In the genomic region with DNA sequence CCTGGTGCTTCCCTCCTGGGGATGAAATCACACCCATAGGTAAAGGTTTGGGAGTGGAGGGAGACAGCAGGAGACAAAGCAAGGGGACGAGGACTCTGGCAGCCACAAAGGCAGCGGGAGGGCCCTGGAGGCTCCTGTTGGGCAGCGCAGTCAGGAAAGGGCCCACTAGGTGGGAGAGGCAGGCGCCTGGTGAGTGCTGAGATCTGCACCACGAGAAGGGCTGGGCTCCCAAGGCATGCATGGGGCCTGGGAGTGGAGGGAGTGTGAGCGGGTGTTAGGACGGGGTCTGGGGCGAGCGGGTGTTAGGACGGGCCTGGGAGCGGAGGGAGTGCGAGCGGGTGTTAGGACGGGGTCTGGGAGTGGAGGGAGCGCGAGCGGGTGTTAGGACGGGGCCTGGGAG, we compare ENCODE assay signal across 19 cellular contexts.
"Had no signal": no experiment of that assay in that cellular context is flagged by ENCODE, and none has a peak within 500 bp of the region (broad histone marks: within the 10 kb centered on the region; RNA-seq: fewer than 3 reads in every experiment).

No MANE protein-coding gene starts in this region.

- H3K4me3 ChIP-seq: cardiac muscle cell, colonic mucosa, heart left ventricle, lower lobe of right lung, right atrium auricular region, transverse colon had no signal

- DNase-seq: activated CD4-positive, alpha-beta memory T cell treated with anti-CD3 and anti-CD28 coated beads, Interleukin-2, amount 10 ng/mL, durations not matched to agents 7 days and 5 days; activated CD4-positive, alpha-beta T cell treated with anti-CD3 and anti-CD28 coated beads for 36 hours; activated gamma-delta T cell treated with Interleukin-2 at 50 U/mL for 16 hours; activated naive CD8-positive, alpha-beta T cell treated with anti-CD3 and anti-CD28 coated beads, Interleukin-2, amount 10 ng/mL, durations not matched to agents 7 days and 5 days; activated T-cell treated with anti-CD3 and anti-CD28 coated beads, Interleukin-2, amount 50 U/mL, for 48 hours; colonic mucosa; effector CD4-positive, alpha-beta T cell; foreskin melanocyte; kidney glomerular epithelial cell; naive thymus-derived CD8-positive, alpha-beta T cell; small intestine; T-helper 1 cell; transverse colon had no signal

- H3K27ac ChIP-seq: cardiac muscle cell, colonic mucosa, heart left ventricle, lower lobe of right lung, right atrium auricular region, transverse colon, VCaP had no signal

- H3K9me3 Mint-ChIP-seq: activated CD4-positive, alpha-beta memory T cell treated with anti-CD3 and anti-CD28 coated beads, Interleukin-2, amount 10 ng/mL, durations not matched to agents 7 days and 5 days; activated naive CD8-positive, alpha-beta T cell treated with anti-CD3 and anti-CD28 coated beads, Interleukin-2, amount 10 ng/mL, durations not matched to agents 7 days and 5 days; naive thymus-derived CD8-positive, alpha-beta T cell; stimulated activated effector memory CD8-positive, alpha-beta T cell treated with anti-CD3 and anti-CD28 coated beads, Interleukin-12 subunit alpha, Interleukin-12 subunit beta, amount 100 ng/mL, for 72 hours had no signal

- H3K27me3 ChIP-seq: cardiac muscle cell, colonic mucosa, heart left ventricle, right atrium auricular region, transverse colon had no signal

- H3K27ac Mint-ChIP-seq: activated CD4-positive, alpha-beta memory T cell treated with anti-CD3 and anti-CD28 coated beads, Interleukin-2, amount 10 ng/mL, durations not matched to agents 7 days and 5 days; activated CD4-positive, alpha-beta T cell treated with anti-CD3 and anti-CD28 coated beads for 36 hours; activated naive CD8-positive, alpha-beta T cell treated with anti-CD3 and anti-CD28 coated beads, Interleukin-2, amount 10 ng/mL, durations not matched to agents 7 days and 5 days; naive thymus-derived CD8-positive, alpha-beta T cell had no signal

- H3K27me3 Mint-ChIP-seq: activated CD4-positive, alpha-beta memory T cell treated with anti-CD3 and anti-CD28 coated beads, Interleukin-2, amount 10 ng/mL, durations not matched to agents 7 days and 5 days; activated CD4-positive, alpha-beta T cell treated with anti-CD3 and anti-CD28 coated beads for 36 hours; activated naive CD8-positive, alpha-beta T cell treated with anti-CD3 and anti-CD28 coated beads, Interleukin-2, amount 10 ng/mL, durations not matched to agents 7 days and 5 days; naive thymus-derived CD8-positive, alpha-beta T cell had no signal

- FAIRE-seq: small intestine had no signal

- H3K4me3 Mint-ChIP-seq: activated CD4-positive, alpha-beta memory T cell treated with anti-CD3 and anti-CD28 coated beads, Interleukin-2, amount 10 ng/mL, durations not matched to agents 7 days and 5 days; activated CD4-positive, alpha-beta T cell treated with anti-CD3 and anti-CD28 coated beads for 36 hours; activated naive CD8-positive, alpha-beta T cell treated with anti-CD3 and anti-CD28 coated beads, Interleukin-2, amount 10 ng/mL, durations not matched to agents 7 days and 5 days; naive thymus-derived CD8-positive, alpha-beta T cell; stimulated activated effector memory CD8-positive, alpha-beta T cell treated with anti-CD3 and anti-CD28 coated beads, Interleukin-12 subunit alpha, Interleukin-12 subunit beta, amount 100 ng/mL, for 72 hours had no signal

- H3K9me3 ChIP-seq: colonic mucosa, heart left ventricle, lower lobe of right lung, right atrium auricular region, transverse colon had no signal

- H3K4me1 ChIP-seq: colonic mucosa, lower lobe of right lung, transverse colon had no signal

- H3K4me1 Mint-ChIP-seq: activated CD4-positive, alpha-beta memory T cell treated with anti-CD3 and anti-CD28 coated beads, Interleukin-2, amount 10 ng/mL, durations not matched to agents 7 days and 5 days; activated CD4-positive, alpha-beta T cell treated with anti-CD3 and anti-CD28 coated beads for 36 hours; activated naive CD8-positive, alpha-beta T cell treated with anti-CD3 and anti-CD28 coated beads, Interleukin-2, amount 10 ng/mL, durations not matched to agents 7 days and 5 days had no signal
